Comparison of ENCODE assay signal across 17 cellular contexts in genomic region chr12:85130631-85131030, GRCh38.
DNase-seq lines count a peak whose midpoint lies in the region; ATAC-seq, FAIRE-seq and TF ChIP-seq lines count a peak whose summit lies in the region.
"Had no signal": no experiment of that assay in that cellular context is flagged by ENCODE, and none has a peak within 500 bp of the region (broad histone marks: within the 10 kb centered on the region; RNA-seq: fewer than 3 reads in every experiment).

No MANE protein-coding gene starts in this region.

- H3K27me3 Mint-ChIP-seq in mesothelial cell of epicardium (ENCODE audit: low read depth), result no peaks in the 10 kb centered on the region
- H3K27me3 Mint-ChIP-seq: CD4-positive, CD25-positive, alpha-beta regulatory T cell; IgD-negative memory B cell had no signal

- WGBS in A549 (ENCODE audit: missing lambda C conversion rate), result 37% methylated on average over 6 of the region's 6 CpGs
- WGBS in heart right ventricle, 2 donors, result 69 to 79% methylated on average over 6 of the region's 6 CpGs

- H3K4me3 ChIP-seq in A549 (no peak overlapping the region), NT2/D1 (ENCODE audit: insufficient read length, low read depth) (no peak overlapping the region), choroid plexus epithelial cell (ENCODE audit: low read depth, low read length) (no peak overlapping the region), heart right ventricle (no peak overlapping the region), lower lobe of right lung (no peak overlapping the region)
- H3K4me3 ChIP-seq: Peyer's patch had no signal

- peaks cover 12% of the 10 kb centered on the region for H3K9me3 Mint-ChIP-seq in mesothelial cell of epicardium
- H3K9me3 Mint-ChIP-seq: IgD-negative memory B cell had no signal

- H3K27ac Mint-ChIP-seq in mesothelial cell of epicardium, result peak overlapping the region; percentile 73
- H3K27ac Mint-ChIP-seq: CD4-positive, CD25-positive, alpha-beta regulatory T cell; IgD-negative memory B cell had no signal

- H3K36me3 ChIP-seq in NT2/D1 (ENCODE audit: insufficient read depth, insufficient read length, low read length) (no peaks in the 10 kb centered on the region), heart right ventricle (no peaks in the 10 kb centered on the region), lower lobe of right lung (no peaks in the 10 kb centered on the region)
- H3K36me3 ChIP-seq: Peyer's patch had no signal

- TF ChIP-seq EP300 in A549 (IDR thresholded peaks at IDR 0.05), result no peak

- TF ChIP-seq POLR2A in A549 (IDR thresholded peaks at IDR 0.05; ENCODE audit: low read length), result no peak

- H3K27me3 ChIP-seq in NT2/D1 (ENCODE audit: insufficient read depth, insufficient read length) (no peaks in the 10 kb centered on the region), heart right ventricle (no peaks in the 10 kb centered on the region), lower lobe of right lung (ENCODE audit: low read depth) (no peaks in the 10 kb centered on the region)
- H3K27me3 ChIP-seq: Peyer's patch had no signal

- no peak overlapping the region for H3K4me3 Mint-ChIP-seq in mesothelial cell of epicardium
- H3K4me3 Mint-ChIP-seq: CD4-positive, CD25-positive, alpha-beta regulatory T cell had no signal

- H3K4me1 ChIP-seq in A549 (no peaks in the 10 kb centered on the region), NT2/D1 (ENCODE audit: insufficient read depth, insufficient read length) (no peaks in the 10 kb centered on the region), heart right ventricle (no peaks in the 10 kb centered on the region), lower lobe of right lung (no peaks in the 10 kb centered on the region)
- H3K4me1 ChIP-seq: Peyer's patch had no signal

- POLR2A ChIA-PET in A549 (lab: Yijun Ruan, JAX), result no interaction called here

- FAIRE-seq in A549 (lab: Jason Lieb, UNC), result no peak

- CTCF ChIA-PET in A549 (lab: Yijun Ruan, JAX), result no interaction called here

- peaks cover 3% of the 10 kb centered on the region for H3K36me3 Mint-ChIP-seq in mesothelial cell of epicardium
- H3K36me3 Mint-ChIP-seq: CD4-positive, CD25-positive, alpha-beta regulatory T cell; IgD-negative memory B cell had no signal

- TF ChIP-seq CTCF in A549 (IDR thresholded peaks at IDR 0.05) (no peak), choroid plexus epithelial cell (conservative IDR thresholded peaks at IDR 0.05; ENCODE audit: low read depth, low read length) (no peak), mesothelial cell of epicardium (IDR thresholded peaks at IDR 0.05; ENCODE audit: unreplicated experiment) (no peak), heart right ventricle (IDR thresholded peaks at IDR 0.05) (no peak), lower lobe of right lung (IDR thresholded peaks at IDR 0.05) (no peak)

- no peak overlapping the region for H3K27ac ChIP-seq in A549
- H3K27ac ChIP-seq in heart right ventricle, result no peak overlapping the region
- no peak overlapping the region for H3K27ac ChIP-seq in lower lobe of right lung
- H3K27ac ChIP-seq: Peyer's patch had no signal

- no peak overlapping the region for H3K9ac ChIP-seq in NT2/D1 (ENCODE audit: insufficient read length, low read depth)

- DNase-seq in A549 (ENCODE audit: low read depth in 1 of 2, low spot score in 1 of 2), result no peak
- peak; percentile 18 for DNase-seq in NT2/D1 (ENCODE audit: low read depth, low spot score)
- DNase-seq in choroid plexus epithelial cell (ENCODE audit: low read depth), result peak; percentile 23
- no peak for DNase-seq in mesothelial cell of epicardium (ENCODE audit: low spot score in 2 of 2, unreplicated experiment in 2 of 2)
- no peak for DNase-seq in heart right ventricle
- DNase-seq in lower lobe of right lung, result no peak
- no peak for DNase-seq in NCI-H2107 treated with DMSO at 0.1 percent for 48 hours (lab: John Stamatoyannopoulos, UW; ENCODE audit: unreplicated experiment)
- no peak for DNase-seq in NCI-H1092 treated with DMSO at 0.1 percent for 48 hours (lab: John Stamatoyannopoulos, UW)
- DNase-seq: ACHN; CD4-positive, CD25-positive, alpha-beta regulatory T cell; DMS53; HCEC 1CT; NCI-H1436 treated with DMSO at 0.1 percent for 48 hours; NCI-H2081; Peyer's patch; Right ventricle myocardium superior had no signal

- no peak overlapping the region for H3K4me2 ChIP-seq in A549

- peaks cover 22% of the 10 kb centered on the region for H3K4me1 Mint-ChIP-seq in mesothelial cell of epicardium
- H3K4me1 Mint-ChIP-seq: CD4-positive, CD25-positive, alpha-beta regulatory T cell; IgD-negative memory B cell had no signal

- no peaks in the 10 kb centered on the region for H3K9me3 ChIP-seq in A549
- H3K9me3 ChIP-seq in NT2/D1 (ENCODE audit: insufficient read depth, low read length), result no peaks in the 10 kb centered on the region
- no peaks in the 10 kb centered on the region for H3K9me3 ChIP-seq in heart right ventricle
- H3K9me3 ChIP-seq in lower lobe of right lung, result no peaks in the 10 kb centered on the region
- H3K9me3 ChIP-seq: Peyer's patch had no signal

- intact Hi-C loops in heart right ventricle (cut with DNase I), result no loop called here
- intact Hi-C loops in lower lobe of right lung (cut with DNase I), result no loop called here

- no peak for ATAC-seq in A549
- no peak for ATAC-seq in heart right ventricle
- no peak for ATAC-seq in lower lobe of right lung

- no peak for TF ChIP-seq RAD21 in A549 (conservative IDR thresholded peaks at IDR 0.05 in 1 of 2, IDR thresholded peaks at IDR 0.05 in 1 of 2)

TF ChIP-seq in A549, 52 proteins besides CTCF, POLR2A, EP300 and RAD21:
- TF ChIP-seq FOSL2 (IDR thresholded peaks at IDR 0.05), result no peak
- peak; percentile 12; the same call in 1 of the 2 replicates for TF ChIP-seq FOSL2 (CRISPR knock-in tag; IDR thresholded peaks at IDR 0.05)
- TF ChIP-seq CEBPB (IDR thresholded peaks at IDR 0.05), result no peak

Comparison
In these comparisons a context has a peak if more than half of its experiments do, and no peak if none do; other contexts are left out.
1. DNase-seq: peak in NT2/D1 (single experiment) and choroid plexus epithelial cell (single experiment); none in A549 (0 of 2), mesothelial cell of epicardium (0 of 2), heart right ventricle (0 of 2), lower lobe of right lung (single experiment), NCI-H2107 treated with DMSO at 0.1 percent for 48 hours (single experiment) and NCI-H1092 treated with DMSO at 0.1 percent for 48 hours (single experiment).